20 cellular contexts compared by ENCODE assay signal in genomic region chr5:144313147-144313726, GRCh38.
DNase-seq lines count a peak whose midpoint lies in the region; TF ChIP-seq lines count a peak whose summit lies in the region.
"Had no signal": no experiment of that assay in that cellular context is flagged by ENCODE, and none has a peak within 500 bp of the region (broad histone marks: within the 10 kb centered on the region; RNA-seq: fewer than 3 reads in every experiment).

No MANE protein-coding gene starts in this region.

- no peak overlapping the region for H3K9ac ChIP-seq in colonic mucosa (ENCODE audit: low read depth in 2 of 2, low read length in 2 of 2)

- H3K9me3 ChIP-seq in colonic mucosa: no peaks in the 10 kb centered on the region
- H3K9me3 ChIP-seq: BE2C, HAP-1, SJCRH30 had no signal

- H3K36me3 Mint-ChIP-seq in immature natural killer cell: no peaks in the 10 kb centered on the region
- H3K36me3 Mint-ChIP-seq in Calu3 (ENCODE audit: insufficient read depth, unreplicated experiment): no peaks in the 10 kb centered on the region

- no peaks in the 10 kb centered on the region for H3K36me3 ChIP-seq in colonic mucosa
- H3K36me3 ChIP-seq: BE2C, HAP-1, SJCRH30 had no signal

- DNase-seq in COR-L47 (lab: John Stamatoyannopoulos, UW): peak; percentile 70
- DNase-seq in NCI-H1105 (lab: John Stamatoyannopoulos, UW): peak; percentile 51
- peak; percentile 69 to 87 for DNase-seq in NCI-H446 (lab: John Stamatoyannopoulos, UW)
- DNase-seq in colonic mucosa: peak; percentile 41
- no peak for DNase-seq in immature natural killer cell
- no peak for DNase-seq in Calu3
- DNase-seq in DMS153 treated with DMSO at 0.1 percent for 48 hours (lab: John Stamatoyannopoulos, UW; ENCODE audit: unreplicated experiment): no peak
- no peak for DNase-seq in NCI-H1048 (lab: John Stamatoyannopoulos, UW)
- DNase-seq: BE2C, MM.1S, NCI-H1694, NCI-H2171, NCI-H510A, NCI-H82, OCI-M1, SJCRH30 had no signal

- H3K27ac ChIP-seq in colonic mucosa: no peak overlapping the region
- H3K27ac ChIP-seq: HL-60, SJCRH30 had no signal

- CTCF ChIA-PET in Calu3 (lab: Charles Lee): no interaction called here

- no peak overlapping the region for H3K4me3 ChIP-seq in colonic mucosa
- H3K4me3 ChIP-seq: GM23338, HAP-1, K562, SJCRH30 had no signal

- no peak overlapping the region for H3K27ac Mint-ChIP-seq in immature natural killer cell
- H3K27ac Mint-ChIP-seq in Calu3 (ENCODE audit: unreplicated experiment): no peak overlapping the region
- H3K27ac Mint-ChIP-seq: GM23338 had no signal

- H3K27me3 Mint-ChIP-seq in immature natural killer cell (ENCODE audit: low read depth in 3 of 3): peaks cover 0 to 2% (median 0%) of the 10 kb centered on the region in 3 donors
- peaks cover 13% of the 10 kb centered on the region for H3K27me3 Mint-ChIP-seq in Calu3 (ENCODE audit: unreplicated experiment)

- no TSS peak for BruUV-seq in Calu3 (replicated peaks; lab: Mats Ljungman, UMichigan)

- H3K4me1 Mint-ChIP-seq in immature natural killer cell (no peaks in the 10 kb centered on the region), Calu3 (ENCODE audit: low read depth, unreplicated experiment) (no peaks in the 10 kb centered on the region)

- H3K4me1 ChIP-seq in colonic mucosa: no peaks in the 10 kb centered on the region
- H3K4me1 ChIP-seq: BE2C, SJCRH30 had no signal

- H3K27me3 ChIP-seq in colonic mucosa: no peaks in the 10 kb centered on the region
- H3K27me3 ChIP-seq: BE2C, SJCRH30 had no signal

- no peak for TF ChIP-seq CTCF in colonic mucosa (IDR thresholded peaks at IDR 0.05)
- TF ChIP-seq CTCF in Calu3 (IDR thresholded peaks at IDR 0.05; ENCODE audit: unreplicated experiment): no peak

- intact Hi-C loops in colonic mucosa (cut with DNase I) (no loop called here), Calu3 (cut with micrococcal nuclease; ENCODE audit: unreplicated experiment) (no loop called here)

- H3K4me3 Mint-ChIP-seq in immature natural killer cell (no peak overlapping the region), Calu3 (ENCODE audit: low read depth, unreplicated experiment) (no peak overlapping the region)
- H3K4me3 Mint-ChIP-seq: GM23338 had no signal

- H3K9me3 Mint-ChIP-seq in immature natural killer cell: peaks cover 0 to 5% (median 0%) of the 10 kb centered on the region in 6 donors
- no peaks in the 10 kb centered on the region for H3K9me3 Mint-ChIP-seq in Calu3 (ENCODE audit: low read depth, unreplicated experiment)
- H3K9me3 Mint-ChIP-seq: GM23338 had no signal

Comparison
In these comparisons a context has a peak if more than half of its experiments do, and no peak if none do; other contexts are left out.
1. DNase-seq: peak in COR-L47 (single experiment), NCI-H1105 (single experiment), NCI-H446 (2 of 2) and colonic mucosa (single experiment); none in immature natural killer cell (0 of 3), Calu3 (single experiment), DMS153 treated with DMSO at 0.1 percent for 48 hours (single experiment) and NCI-H1048 (single experiment).